ENCODE assay signal across 11 cellular contexts in genomic region chr19:35220973-35221590, GRCh38. TPM values are rescaled to one million over a fixed set of nuclear protein-coding genes. Genes with fewer than 3 reads are reported as not detected.
"Had no signal": no experiment of that assay in that cellular context is flagged by ENCODE, and none has a peak within 500 bp of the region (broad histone marks: within the 10 kb centered on the region; RNA-seq: fewer than 3 reads in every experiment).

No MANE protein-coding gene starts in this region.

RNA-seq across cellular contexts. Expression of gene FAM187B, which starts 7.5 kb away (rescaled TPM):
- total RNA-seq: chondrocyte, dermis microvascular lymphatic vessel endothelial cell, kidney epithelial cell, left colon, lower leg skin, omental fat pad, psoas muscle, right lobe of liver, subcutaneous adipose tissue, tibial nerve, urinary bladder had no signal
- polyA plus RNA-seq: urinary bladder had no signal
